1 cellular context compared by ENCODE assay signal in genomic region chr1:58576727-58577675, GRCh38.
TF ChIP-seq lines count a peak whose summit lies in the region.

Gene TACSTD2 (minus strand): TSS chr1:58577252. CDS start chr1:58577156, 96 bp downstream.

TF ChIP-seq in HepG2, 621 proteins besides CTCF, POLR2A, EP300 and RAD21 (continued from another document):
- TF ChIP-seq ZGPAT (CRISPR knock-in tag; IDR thresholded peaks at IDR 0.05): no peak
- TF ChIP-seq DBP (CRISPR knock-in tag; IDR thresholded peaks at IDR 0.05; ENCODE audit: not compliant biosample characterization): no peak
